Comparison of ENCODE assay signal across 1 cellular context in the genomic region with DNA sequence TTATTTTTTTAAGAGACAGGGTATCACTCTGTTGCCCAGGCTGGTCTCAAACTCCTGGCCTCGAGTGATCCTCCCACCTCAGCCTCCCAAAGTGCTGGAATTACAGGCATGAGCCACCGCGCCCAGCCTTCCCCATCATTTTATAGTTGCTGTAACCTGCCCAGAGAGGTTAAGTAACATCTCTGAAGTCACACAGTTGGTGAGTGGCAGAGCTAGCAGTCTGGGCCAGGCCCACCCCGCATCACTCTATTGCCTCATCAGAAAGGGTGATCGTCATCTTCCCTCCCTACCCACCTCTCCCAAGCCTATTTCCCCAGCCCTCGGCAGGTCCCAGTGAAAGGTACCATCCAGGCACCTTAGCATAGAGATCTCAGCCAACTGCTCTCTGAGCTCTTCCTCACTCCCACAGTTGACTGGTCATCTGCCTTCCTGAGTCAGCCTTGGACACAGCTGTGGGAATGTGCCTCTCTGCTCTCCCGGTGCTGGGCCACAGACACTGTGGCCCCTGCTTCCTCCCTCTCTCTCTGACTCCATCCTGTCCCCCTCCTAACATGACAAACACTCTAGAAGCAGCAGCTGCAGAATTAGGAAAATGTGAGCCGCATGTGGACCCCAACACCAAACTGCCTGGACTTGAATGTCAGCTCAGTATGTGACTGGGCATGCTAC.
TF ChIP-seq lines count a peak whose summit lies in the region.

No MANE protein-coding gene starts in this region.

TF ChIP-seq in GM23338, 12 proteins besides CTCF, POLR2A, EP300 and RAD21:
- TF ChIP-seq STAT1 (IDR thresholded peaks at IDR 0.05; ENCODE audit: unreplicated experiment) (no peak), EZH2 (IDR thresholded peaks at IDR 0.05; ENCODE audit: low read depth, unreplicated experiment) (no peak), ZNF331 (CRISPR knock-in tag; IDR thresholded peaks at IDR 0.05; ENCODE audit: low read depth) (no peak), JUNB (IDR thresholded peaks at IDR 0.05; ENCODE audit: unreplicated experiment) (no peak), ZNF114 (CRISPR knock-in tag; IDR thresholded peaks at IDR 0.05) (no peak), NANOG (IDR thresholded peaks at IDR 0.05; ENCODE audit: borderline replicate concordance) (no peak), CREB1 (CRISPR knock-in tag; IDR thresholded peaks at IDR 0.05; ENCODE audit: low read depth) (no peak), EZH2phosphoT487 (IDR thresholded peaks at IDR 0.05; ENCODE audit: unreplicated experiment) (no peak)
- TF ChIP-seq, protein P1, sequence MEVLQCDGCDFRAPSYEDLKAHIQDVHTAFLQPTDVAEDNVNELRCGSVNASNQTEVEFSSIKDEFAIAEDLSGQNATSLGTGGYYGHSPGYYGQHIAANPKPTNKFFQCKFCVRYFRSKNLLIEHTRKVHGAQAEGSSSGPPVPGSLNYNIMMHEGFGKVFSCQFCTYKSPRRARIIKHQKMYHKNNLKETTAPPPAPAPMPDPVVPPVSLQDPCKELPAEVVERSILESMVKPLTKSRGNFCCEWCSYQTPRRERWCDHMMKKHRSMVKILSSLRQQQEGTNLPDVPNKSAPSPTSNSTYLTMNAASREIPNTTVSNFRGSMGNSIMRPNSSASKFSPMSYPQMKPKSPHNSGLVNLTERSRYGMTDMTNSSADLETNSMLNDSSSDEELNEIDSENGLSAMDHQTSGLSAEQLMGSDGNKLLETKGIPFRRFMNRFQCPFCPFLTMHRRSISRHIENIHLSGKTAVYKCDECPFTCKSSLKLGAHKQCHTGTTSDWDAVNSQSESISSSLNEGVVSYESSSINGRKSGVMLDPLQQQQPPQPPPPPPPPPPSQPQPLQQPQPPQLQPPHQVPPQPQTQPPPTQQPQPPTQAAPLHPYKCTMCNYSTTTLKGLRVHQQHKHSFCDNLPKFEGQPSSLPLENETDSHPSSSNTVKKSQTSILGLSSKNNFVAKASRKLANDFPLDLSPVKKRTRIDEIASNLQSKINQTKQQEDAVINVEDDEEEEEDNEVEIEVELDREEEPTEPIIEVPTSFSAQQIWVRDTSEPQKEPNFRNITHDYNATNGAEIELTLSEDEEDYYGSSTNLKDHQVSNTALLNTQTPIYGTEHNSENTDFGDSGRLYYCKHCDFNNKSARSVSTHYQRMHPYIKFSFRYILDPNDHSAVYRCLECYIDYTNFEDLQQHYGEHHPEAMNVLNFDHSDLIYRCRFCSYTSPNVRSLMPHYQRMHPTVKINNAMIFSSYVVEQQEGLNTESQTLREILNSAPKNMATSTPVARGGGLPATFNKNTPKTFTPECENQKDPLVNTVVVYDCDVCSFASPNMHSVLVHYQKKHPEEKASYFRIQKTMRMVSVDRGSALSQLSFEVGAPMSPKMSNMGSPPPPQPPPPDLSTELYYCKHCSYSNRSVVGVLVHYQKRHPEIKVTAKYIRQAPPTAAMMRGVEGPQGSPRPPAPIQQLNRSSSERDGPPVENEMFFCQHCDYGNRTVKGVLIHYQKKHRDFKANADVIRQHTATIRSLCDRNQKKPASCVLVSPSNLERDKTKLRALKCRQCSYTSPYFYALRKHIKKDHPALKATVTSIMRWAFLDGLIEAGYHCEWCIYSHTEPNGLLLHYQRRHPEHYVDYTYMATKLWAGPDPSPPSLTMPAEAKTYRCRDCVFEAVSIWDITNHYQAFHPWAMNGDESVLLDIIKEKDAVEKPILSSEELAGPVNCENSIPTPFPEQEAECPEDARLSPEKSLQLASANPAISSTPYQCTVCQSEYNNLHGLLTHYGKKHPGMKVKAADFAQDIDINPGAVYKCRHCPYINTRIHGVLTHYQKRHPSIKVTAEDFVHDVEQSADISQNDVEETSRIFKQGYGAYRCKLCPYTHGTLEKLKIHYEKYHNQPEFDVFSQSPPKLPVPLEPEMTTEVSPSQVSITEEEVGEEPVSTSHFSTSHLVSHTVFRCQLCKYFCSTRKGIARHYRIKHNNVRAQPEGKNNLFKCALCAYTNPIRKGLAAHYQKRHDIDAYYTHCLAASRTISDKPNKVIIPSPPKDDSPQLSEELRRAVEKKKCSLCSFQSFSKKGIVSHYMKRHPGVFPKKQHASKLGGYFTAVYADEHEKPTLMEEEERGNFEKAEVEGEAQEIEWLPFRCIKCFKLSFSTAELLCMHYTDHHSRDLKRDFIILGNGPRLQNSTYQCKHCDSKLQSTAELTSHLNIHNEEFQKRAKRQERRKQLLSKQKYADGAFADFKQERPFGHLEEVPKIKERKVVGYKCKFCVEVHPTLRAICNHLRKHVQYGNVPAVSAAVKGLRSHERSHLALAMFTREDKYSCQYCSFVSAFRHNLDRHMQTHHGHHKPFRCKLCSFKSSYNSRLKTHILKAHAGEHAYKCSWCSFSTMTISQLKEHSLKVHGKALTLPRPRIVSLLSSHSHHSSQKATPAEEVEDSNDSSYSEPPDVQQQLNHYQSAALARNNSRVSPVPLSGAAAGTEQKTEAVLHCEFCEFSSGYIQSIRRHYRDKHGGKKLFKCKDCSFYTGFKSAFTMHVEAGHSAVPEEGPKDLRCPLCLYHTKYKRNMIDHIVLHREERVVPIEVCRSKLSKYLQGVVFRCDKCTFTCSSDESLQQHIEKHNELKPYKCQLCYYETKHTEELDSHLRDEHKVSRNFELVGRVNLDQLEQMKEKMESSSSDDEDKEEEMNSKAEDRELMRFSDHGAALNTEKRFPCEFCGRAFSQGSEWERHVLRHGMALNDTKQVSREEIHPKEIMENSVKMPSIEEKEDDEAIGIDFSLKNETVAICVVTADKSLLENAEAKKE (CRISPR knock-in tag; IDR thresholded peaks at IDR 0.05), result no peak
- TF ChIP-seq, protein P2, sequence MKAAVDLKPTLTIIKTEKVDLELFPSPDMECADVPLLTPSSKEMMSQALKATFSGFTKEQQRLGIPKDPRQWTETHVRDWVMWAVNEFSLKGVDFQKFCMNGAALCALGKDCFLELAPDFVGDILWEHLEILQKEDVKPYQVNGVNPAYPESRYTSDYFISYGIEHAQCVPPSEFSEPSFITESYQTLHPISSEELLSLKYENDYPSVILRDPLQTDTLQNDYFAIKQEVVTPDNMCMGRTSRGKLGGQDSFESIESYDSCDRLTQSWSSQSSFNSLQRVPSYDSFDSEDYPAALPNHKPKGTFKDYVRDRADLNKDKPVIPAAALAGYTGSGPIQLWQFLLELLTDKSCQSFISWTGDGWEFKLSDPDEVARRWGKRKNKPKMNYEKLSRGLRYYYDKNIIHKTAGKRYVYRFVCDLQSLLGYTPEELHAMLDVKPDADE (IDR thresholded peaks at IDR 0.05), result no peak
